8 cellular contexts compared by ENCODE assay signal in the genomic region with DNA sequence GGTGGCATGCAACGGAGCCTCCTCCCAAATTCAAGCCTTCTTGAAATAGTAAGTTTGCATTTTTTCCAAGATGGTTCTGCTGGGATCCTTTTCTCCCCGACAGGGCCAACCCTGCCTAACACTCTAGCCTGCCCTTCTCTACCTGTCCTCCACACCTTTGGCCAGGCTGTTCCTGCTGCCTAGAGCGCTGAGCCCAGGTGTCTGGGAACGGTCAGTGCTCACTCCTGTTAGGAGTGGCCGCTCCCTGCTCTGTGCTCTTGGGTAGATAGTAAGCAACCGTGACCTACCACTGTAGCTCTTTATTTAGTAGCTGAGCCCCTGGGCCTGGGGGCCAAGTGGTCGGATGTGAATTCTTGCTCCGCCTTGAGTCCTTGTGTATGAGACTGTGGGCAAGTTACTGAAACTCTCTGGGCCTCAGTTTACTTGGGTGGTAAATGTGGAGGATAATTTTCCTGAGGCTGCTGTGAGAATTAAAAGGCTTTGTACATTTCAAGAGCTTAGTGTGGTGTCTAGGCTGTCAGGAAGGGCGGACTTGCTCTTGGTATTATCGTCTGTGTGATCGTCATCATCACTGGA. TPM values are rescaled to one million over a fixed set of nuclear protein-coding genes. Genes with fewer than 3 reads are reported as not detected.
DNase-seq lines count a peak whose midpoint lies in the region; ATAC-seq and FAIRE-seq lines count a peak whose summit lies in the region.

No MANE protein-coding gene starts in this region.

- H3K36me3 Mint-ChIP-seq in stimulated activated naive CD8-positive, alpha-beta T cell treated with anti-CD3 and anti-CD28 coated beads, Interleukin-15, Interleukin-2, amounts not matched to agents 100 ng/mL and 50 ng/mL, for 24 hours (ENCODE audit: low read depth), result peaks cover 2% of the 10 kb centered on the region
- peaks cover 2% of the 10 kb centered on the region for H3K36me3 Mint-ChIP-seq in activated naive CD8-positive, alpha-beta T cell treated with anti-CD3 and anti-CD28 coated beads, Interleukin-2, amount 50 U/mL, for 24 hours (ENCODE audit: low read depth)
- H3K36me3 Mint-ChIP-seq in naive B cell, result no peaks in the 10 kb centered on the region

- peak overlapping the region; percentile 70 for H3K4me3 Mint-ChIP-seq in stimulated activated naive CD8-positive, alpha-beta T cell treated with anti-CD3 and anti-CD28 coated beads, Interleukin-15, Interleukin-2, amounts not matched to agents 100 ng/mL and 50 ng/mL, for 24 hours
- peak overlapping the region; percentile 59 for H3K4me3 Mint-ChIP-seq in activated naive CD8-positive, alpha-beta T cell treated with anti-CD3 and anti-CD28 coated beads, Interleukin-2, amount 50 U/mL, for 24 hours
- H3K4me3 Mint-ChIP-seq in naive B cell, result peak overlapping the region; percentile 47 to 93 (median 78)

- no peaks in the 10 kb centered on the region for H3K27me3 Mint-ChIP-seq in stimulated activated naive CD8-positive, alpha-beta T cell treated with anti-CD3 and anti-CD28 coated beads, Interleukin-15, Interleukin-2, amounts not matched to agents 100 ng/mL and 50 ng/mL, for 24 hours
- H3K27me3 Mint-ChIP-seq in activated naive CD8-positive, alpha-beta T cell treated with anti-CD3 and anti-CD28 coated beads, Interleukin-2, amount 50 U/mL, for 24 hours, result no peaks in the 10 kb centered on the region
- no peaks in the 10 kb centered on the region for H3K27me3 Mint-ChIP-seq in naive B cell

- no peak for DNase-seq in stimulated activated naive CD8-positive, alpha-beta T cell treated with anti-CD3 and anti-CD28 coated beads, Interleukin-15, Interleukin-2, amounts not matched to agents 100 U/mL and 50 U/mL, for 24 hours
- no peak for DNase-seq in activated naive CD8-positive, alpha-beta T cell treated with anti-CD3 and anti-CD28 coated beads, Interleukin-2, amount 50 U/mL, for 24 hours
- DNase-seq in naive B cell (no peak), middle frontal gyrus (ENCODE audit: extremely low spot score, low spot score) (no peak), GM19239 (ENCODE audit: insufficient read length, low spot score) (no peak)

- ATAC-seq in stimulated activated naive CD8-positive, alpha-beta T cell treated with anti-CD3 and anti-CD28 coated beads, Interleukin-15, Interleukin-2, amounts not matched to agents 100 U/mL and 50 U/mL, for 24 hours, result no peak
- ATAC-seq in activated naive CD8-positive, alpha-beta T cell treated with anti-CD3 and anti-CD28 coated beads, Interleukin-2, amount 50 U/mL, for 24 hours, result no peak
- no peak for ATAC-seq in naive B cell (ENCODE audit: low read depth in 2 of 2)
- no peak for ATAC-seq in HG03432 (IDR thresholded peaks at IDR 0.05; ENCODE audit: unreplicated experiment)
- no peak for ATAC-seq in GM21515 (IDR thresholded peaks at IDR 0.05; ENCODE audit: unreplicated experiment)

- peak overlapping the region; percentile 91 for H3K27ac Mint-ChIP-seq in stimulated activated naive CD8-positive, alpha-beta T cell treated with anti-CD3 and anti-CD28 coated beads, Interleukin-15, Interleukin-2, amounts not matched to agents 100 ng/mL and 50 ng/mL, for 24 hours
- H3K27ac Mint-ChIP-seq in activated naive CD8-positive, alpha-beta T cell treated with anti-CD3 and anti-CD28 coated beads, Interleukin-2, amount 50 U/mL, for 24 hours, result peak overlapping the region; percentile 82
- H3K27ac Mint-ChIP-seq in naive B cell, result peak overlapping the region; percentile 43 to 96 (median 88)

- FAIRE-seq in GM19239 (lab: Jason Lieb, UNC), result no peak

- no peaks in the 10 kb centered on the region for H3K9me3 Mint-ChIP-seq in stimulated activated naive CD8-positive, alpha-beta T cell treated with anti-CD3 and anti-CD28 coated beads, Interleukin-15, Interleukin-2, amounts not matched to agents 100 ng/mL and 50 ng/mL, for 24 hours
- H3K9me3 Mint-ChIP-seq in activated naive CD8-positive, alpha-beta T cell treated with anti-CD3 and anti-CD28 coated beads, Interleukin-2, amount 50 U/mL, for 24 hours, result no peaks in the 10 kb centered on the region
- no peaks in the 10 kb centered on the region for H3K9me3 Mint-ChIP-seq in naive B cell

- H3K4me1 Mint-ChIP-seq in stimulated activated naive CD8-positive, alpha-beta T cell treated with anti-CD3 and anti-CD28 coated beads, Interleukin-15, Interleukin-2, amounts not matched to agents 100 ng/mL and 50 ng/mL, for 24 hours (ENCODE audit: low read depth), result peaks cover 91% of the 10 kb centered on the region
- H3K4me1 Mint-ChIP-seq in activated naive CD8-positive, alpha-beta T cell treated with anti-CD3 and anti-CD28 coated beads, Interleukin-2, amount 50 U/mL, for 24 hours, result peaks cover 80% of the 10 kb centered on the region
- peaks cover 55 to 86% (median 79%) of the 10 kb centered on the region in 3 donors for H3K4me1 Mint-ChIP-seq in naive B cell

RNA-seq across cellular contexts. Expression of a gene that starts 44.0 kb away (rescaled TPM):
- polyA plus RNA-seq in naive B cell (ENCODE audit: low read depth in 6 of 6), result 1 to 10 TPM in 5 of 6 donors, under 1 TPM in 1; 1.00 to 8.3 (median 3.9) TPM
